ENCODE assay signal across 1 cellular context in the genomic region with DNA sequence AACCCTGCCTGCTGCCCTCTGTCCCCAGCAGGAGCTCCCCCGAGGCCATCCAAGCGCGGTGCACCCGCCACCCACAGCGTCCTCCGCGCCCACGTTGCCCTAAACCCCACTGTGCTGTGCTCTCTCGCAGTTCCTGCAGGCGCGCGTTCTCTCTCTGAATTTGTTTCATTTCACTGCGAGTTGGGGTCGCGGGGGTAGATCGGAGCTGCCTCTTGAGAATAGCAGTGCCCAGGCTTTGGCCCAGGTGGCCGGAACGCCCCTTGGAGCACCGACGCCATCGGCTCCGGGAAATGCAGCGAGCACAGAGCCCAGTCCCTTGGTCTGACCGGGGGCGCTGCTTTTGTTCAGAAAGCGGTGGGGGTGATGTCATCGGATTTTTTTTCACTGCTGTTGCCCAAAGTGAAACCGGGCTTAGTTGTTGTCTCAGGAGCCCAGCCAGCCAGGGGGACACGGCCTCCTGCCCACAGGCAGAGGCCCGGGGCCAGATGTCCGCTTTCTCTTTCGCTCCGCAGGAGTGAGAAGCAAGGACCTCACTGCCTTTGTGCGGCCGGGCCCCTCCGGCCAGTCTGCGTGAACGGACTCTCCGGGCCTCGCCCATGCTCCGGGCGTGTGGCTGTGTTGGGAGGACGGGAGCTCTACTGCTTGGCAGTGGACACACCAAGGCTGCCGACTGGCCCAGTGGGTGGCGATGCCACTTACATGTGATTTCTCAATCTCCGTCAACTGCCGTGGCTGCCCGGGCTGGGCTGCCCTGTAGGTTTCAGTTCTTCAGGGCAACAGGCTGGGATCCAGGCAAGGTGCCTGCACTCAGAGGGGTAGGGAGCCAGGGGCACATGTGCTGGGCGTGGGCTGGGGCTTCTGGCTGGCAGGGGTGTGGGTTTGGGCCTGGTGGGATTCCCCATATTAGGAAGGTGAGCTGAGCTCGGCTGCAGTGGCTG.
TF ChIP-seq lines count a peak whose summit lies in the region.

No MANE protein-coding gene starts in this region.

TF ChIP-seq in HepG2, 621 proteins besides CTCF, POLR2A, EP300 and RAD21 (continued from another document and continues in another):
- TF ChIP-seq SMC3 (IDR thresholded peaks at IDR 0.05; ENCODE audit: low read length): no peak
- TF ChIP-seq, protein P1, sequence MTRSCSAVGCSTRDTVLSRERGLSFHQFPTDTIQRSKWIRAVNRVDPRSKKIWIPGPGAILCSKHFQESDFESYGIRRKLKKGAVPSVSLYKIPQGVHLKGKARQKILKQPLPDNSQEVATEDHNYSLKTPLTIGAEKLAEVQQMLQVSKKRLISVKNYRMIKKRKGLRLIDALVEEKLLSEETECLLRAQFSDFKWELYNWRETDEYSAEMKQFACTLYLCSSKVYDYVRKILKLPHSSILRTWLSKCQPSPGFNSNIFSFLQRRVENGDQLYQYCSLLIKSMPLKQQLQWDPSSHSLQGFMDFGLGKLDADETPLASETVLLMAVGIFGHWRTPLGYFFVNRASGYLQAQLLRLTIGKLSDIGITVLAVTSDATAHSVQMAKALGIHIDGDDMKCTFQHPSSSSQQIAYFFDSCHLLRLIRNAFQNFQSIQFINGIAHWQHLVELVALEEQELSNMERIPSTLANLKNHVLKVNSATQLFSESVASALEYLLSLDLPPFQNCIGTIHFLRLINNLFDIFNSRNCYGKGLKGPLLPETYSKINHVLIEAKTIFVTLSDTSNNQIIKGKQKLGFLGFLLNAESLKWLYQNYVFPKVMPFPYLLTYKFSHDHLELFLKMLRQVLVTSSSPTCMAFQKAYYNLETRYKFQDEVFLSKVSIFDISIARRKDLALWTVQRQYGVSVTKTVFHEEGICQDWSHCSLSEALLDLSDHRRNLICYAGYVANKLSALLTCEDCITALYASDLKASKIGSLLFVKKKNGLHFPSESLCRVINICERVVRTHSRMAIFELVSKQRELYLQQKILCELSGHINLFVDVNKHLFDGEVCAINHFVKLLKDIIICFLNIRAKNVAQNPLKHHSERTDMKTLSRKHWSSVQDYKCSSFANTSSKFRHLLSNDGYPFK (CRISPR knock-in tag; IDR thresholded peaks at IDR 0.05; ENCODE audit: borderline replicate concordance): no peak; the same call in 1 of the 2 replicates
- TF ChIP-seq ZNF547 (CRISPR knock-in tag; IDR thresholded peaks at IDR 0.05): no peak
- no peak for TF ChIP-seq ZNF652 (CRISPR knock-in tag; IDR thresholded peaks at IDR 0.05; ENCODE audit: borderline replicate concordance, low read depth)
- TF ChIP-seq, protein P2, sequence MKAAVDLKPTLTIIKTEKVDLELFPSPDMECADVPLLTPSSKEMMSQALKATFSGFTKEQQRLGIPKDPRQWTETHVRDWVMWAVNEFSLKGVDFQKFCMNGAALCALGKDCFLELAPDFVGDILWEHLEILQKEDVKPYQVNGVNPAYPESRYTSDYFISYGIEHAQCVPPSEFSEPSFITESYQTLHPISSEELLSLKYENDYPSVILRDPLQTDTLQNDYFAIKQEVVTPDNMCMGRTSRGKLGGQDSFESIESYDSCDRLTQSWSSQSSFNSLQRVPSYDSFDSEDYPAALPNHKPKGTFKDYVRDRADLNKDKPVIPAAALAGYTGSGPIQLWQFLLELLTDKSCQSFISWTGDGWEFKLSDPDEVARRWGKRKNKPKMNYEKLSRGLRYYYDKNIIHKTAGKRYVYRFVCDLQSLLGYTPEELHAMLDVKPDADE (CRISPR knock-in tag; IDR thresholded peaks at IDR 0.05): no peak
- TF ChIP-seq ZNF264 (CRISPR knock-in tag; IDR thresholded peaks at IDR 0.05): no peak
- no peak for TF ChIP-seq NCOR1 (IDR thresholded peaks at IDR 0.05; ENCODE audit: borderline replicate concordance, low read length)
- TF ChIP-seq HDAC2 (CRISPR knock-in tag; IDR thresholded peaks at IDR 0.05): peak; percentile 8; the same call in 1 of the 2 replicates
- TF ChIP-seq ZNF234 (CRISPR knock-in tag; conservative IDR thresholded peaks at IDR 0.05): no peak
- no peak for TF ChIP-seq AKAP8 (CRISPR knock-in tag; IDR thresholded peaks at IDR 0.05)
- no peak for TF ChIP-seq ZNF775 (CRISPR knock-in tag; IDR thresholded peaks at IDR 0.05; ENCODE audit: borderline replicate concordance)
- TF ChIP-seq ZNF432 (CRISPR knock-in tag; IDR thresholded peaks at IDR 0.05; ENCODE audit: borderline replicate concordance): no peak
- TF ChIP-seq ZNF75D (CRISPR knock-in tag; IDR thresholded peaks at IDR 0.05; ENCODE audit: borderline replicate concordance): no peak
- TF ChIP-seq ZNF510 (CRISPR knock-in tag; IDR thresholded peaks at IDR 0.05; ENCODE audit: low read depth): no peak
- no peak for TF ChIP-seq ZMYM3 (CRISPR knock-in tag; IDR thresholded peaks at IDR 0.05)
- TF ChIP-seq TIGD3 (CRISPR knock-in tag; IDR thresholded peaks at IDR 0.05; ENCODE audit: borderline replicate concordance): no peak
- TF ChIP-seq ZNF704 (CRISPR knock-in tag; IDR thresholded peaks at IDR 0.05; ENCODE audit: borderline replicate concordance): 0 out of 2 replicates have a peak, but pooled peaks have one; percentile 21
- no peak for TF ChIP-seq TOE1 (CRISPR knock-in tag; IDR thresholded peaks at IDR 0.05)
- TF ChIP-seq HNRNPH1 (optimal IDR thresholded peaks at IDR 0.05; ENCODE audit: low read depth, low read length): no peak
- 0 out of 2 replicates have a peak, but pooled peaks have one; percentile 8 for TF ChIP-seq PRDM10 (CRISPR knock-in tag; IDR thresholded peaks at IDR 0.05; ENCODE audit: low read depth)
- no peak for TF ChIP-seq ZNF550 (CRISPR knock-in tag; IDR thresholded peaks at IDR 0.05; ENCODE audit: borderline replicate concordance)
- TF ChIP-seq EED (CRISPR knock-in tag; IDR thresholded peaks at IDR 0.05): no peak
- TF ChIP-seq ZNF280B (CRISPR knock-in tag; IDR thresholded peaks at IDR 0.05; ENCODE audit: borderline replicate concordance): no peak
- TF ChIP-seq ONECUT2 (CRISPR knock-in tag; IDR thresholded peaks at IDR 0.05): no peak
- TF ChIP-seq CHD2 (IDR thresholded peaks at IDR 0.05; ENCODE audit: low read depth, low read length): no peak
- TF ChIP-seq TAF1 (CRISPR knock-in tag; IDR thresholded peaks at IDR 0.05): no peak
- no peak for TF ChIP-seq ZNF484 (CRISPR knock-in tag; IDR thresholded peaks at IDR 0.05; ENCODE audit: borderline replicate concordance, low read depth)
- TF ChIP-seq TBL1XR1 (IDR thresholded peaks at IDR 0.05; ENCODE audit: borderline replicate concordance, low read length, partially characterized antibody): no peak
- TF ChIP-seq ZNF460 (CRISPR knock-in tag; IDR thresholded peaks at IDR 0.05; ENCODE audit: borderline replicate concordance): no peak
- TF ChIP-seq ZNF552 (CRISPR knock-in tag; IDR thresholded peaks at IDR 0.05; ENCODE audit: borderline replicate concordance): no peak
- no peak for TF ChIP-seq NR3C1 (CRISPR knock-in tag; IDR thresholded peaks at IDR 0.05)
- TF ChIP-seq SP2 (CRISPR knock-in tag; IDR thresholded peaks at IDR 0.05): no peak
- no peak for TF ChIP-seq ZNF564 (CRISPR knock-in tag; IDR thresholded peaks at IDR 0.05)
- TF ChIP-seq, protein P3, sequence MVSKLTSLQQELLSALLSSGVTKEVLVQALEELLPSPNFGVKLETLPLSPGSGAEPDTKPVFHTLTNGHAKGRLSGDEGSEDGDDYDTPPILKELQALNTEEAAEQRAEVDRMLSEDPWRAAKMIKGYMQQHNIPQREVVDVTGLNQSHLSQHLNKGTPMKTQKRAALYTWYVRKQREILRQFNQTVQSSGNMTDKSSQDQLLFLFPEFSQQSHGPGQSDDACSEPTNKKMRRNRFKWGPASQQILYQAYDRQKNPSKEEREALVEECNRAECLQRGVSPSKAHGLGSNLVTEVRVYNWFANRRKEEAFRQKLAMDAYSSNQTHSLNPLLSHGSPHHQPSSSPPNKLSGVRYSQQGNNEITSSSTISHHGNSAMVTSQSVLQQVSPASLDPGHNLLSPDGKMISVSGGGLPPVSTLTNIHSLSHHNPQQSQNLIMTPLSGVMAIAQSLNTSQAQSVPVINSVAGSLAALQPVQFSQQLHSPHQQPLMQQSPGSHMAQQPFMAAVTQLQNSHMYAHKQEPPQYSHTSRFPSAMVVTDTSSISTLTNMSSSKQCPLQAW (CRISPR knock-in tag; IDR thresholded peaks at IDR 0.05): no peak
- no peak for TF ChIP-seq CBX5 (CRISPR knock-in tag; IDR thresholded peaks at IDR 0.05; ENCODE audit: borderline replicate concordance)
- no peak for TF ChIP-seq SIX4 (CRISPR knock-in tag; IDR thresholded peaks at IDR 0.05)
- TF ChIP-seq MED8 (CRISPR knock-in tag; IDR thresholded peaks at IDR 0.05; ENCODE audit: insufficient replicate concordance): no peak
- TF ChIP-seq REST (IDR thresholded peaks at IDR 0.05; ENCODE audit: borderline replicate concordance in 1 of 2, low read depth in 1 of 2, low read length in 2 of 2): no peak
